11 cellular contexts compared by ENCODE assay signal in the genomic region with DNA sequence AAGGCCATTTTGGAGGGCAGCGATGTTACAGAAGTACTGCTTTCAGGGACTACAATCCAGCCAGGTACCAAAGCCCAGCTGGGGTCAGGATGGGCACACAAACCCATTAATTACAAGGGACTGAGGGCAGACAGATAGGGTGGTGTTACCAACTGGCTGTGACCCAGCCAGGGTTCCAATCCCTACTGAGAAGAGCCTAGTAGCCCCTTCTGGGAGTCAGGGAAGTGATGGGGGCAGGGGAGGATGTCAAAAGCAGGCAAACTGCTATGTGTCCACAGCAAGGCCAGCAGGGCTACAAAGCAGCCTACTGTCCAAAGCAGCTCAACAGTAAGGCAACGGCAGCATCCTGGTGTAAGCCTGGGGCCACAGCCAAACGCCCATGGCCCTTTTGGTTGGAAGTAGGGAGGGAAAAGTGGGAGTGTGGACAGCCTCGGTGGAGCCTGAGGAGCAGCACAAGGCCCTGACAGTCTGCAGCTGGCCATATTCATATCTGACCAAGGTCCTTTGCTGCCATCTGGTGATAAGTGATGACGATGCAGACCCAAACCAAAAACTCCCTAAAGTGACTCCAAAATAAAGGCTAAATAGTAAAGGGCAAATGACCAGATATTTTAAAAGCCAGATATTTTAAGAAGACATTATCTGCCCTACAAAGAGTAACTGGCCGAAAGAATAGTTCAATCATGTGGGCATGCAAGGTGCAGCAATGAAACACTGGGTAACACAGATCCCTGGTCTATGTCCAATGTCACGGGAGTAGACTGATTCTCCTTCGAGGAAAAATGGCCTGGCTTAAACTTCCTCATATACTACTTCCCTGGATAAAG. TPM values are rescaled to one million over a fixed set of nuclear protein-coding genes. Genes with fewer than 3 reads are reported as not detected.
DNase-seq lines count a peak whose midpoint lies in the region; FAIRE-seq and TF ChIP-seq lines count a peak whose summit lies in the region.
"Had no signal": no experiment of that assay in that cellular context is flagged by ENCODE, and none has a peak within 500 bp of the region (broad histone marks: within the 10 kb centered on the region; RNA-seq: fewer than 3 reads in every experiment).

No MANE protein-coding gene starts in this region.

- no peak for TF ChIP-seq POLR2A in GM12892 (IDR thresholded peaks at IDR 0.05; ENCODE audit: low read depth, low read length)

- TF ChIP-seq CTCF in A673 (conservative IDR thresholded peaks at IDR 0.05; ENCODE audit: low read depth, low read length) = peak; percentile 60
- TF ChIP-seq CTCF in HEK293 (tag by site-specific recombination; IDR thresholded peaks at IDR 0.05) = peak; percentile 45; the same call in 1 of the 2 replicates
- TF ChIP-seq CTCF in astrocyte (IDR thresholded peaks at IDR 0.05; ENCODE audit: insufficient read depth, low read depth, low read length) = peak; percentile 30

- H3K4me1 ChIP-seq in A673 (ENCODE audit: insufficient read depth, low read length, poor library complexity, severe bottlenecking) (no peaks in the 10 kb centered on the region), HEK293 (ENCODE audit: control insufficient read depth, insufficient read depth, low read length) (no peaks in the 10 kb centered on the region), astrocyte (ENCODE audit: insufficient read depth, low read length) (no peaks in the 10 kb centered on the region)
- H3K4me1 ChIP-seq: ascending aorta, SJCRH30 had no signal

- no peaks in the 10 kb centered on the region for H3K27me3 Mint-ChIP-seq in astrocyte (ENCODE audit: low read depth, unreplicated experiment)

- H3K4me3 Mint-ChIP-seq in astrocyte (ENCODE audit: unreplicated experiment) = no peak overlapping the region

- no peak overlapping the region for H2AFZ ChIP-seq in astrocyte (ENCODE audit: low read depth, low read length)

- H3K9me3 Mint-ChIP-seq in astrocyte (ENCODE audit: unreplicated experiment) = peaks cover 3% of the 10 kb centered on the region

- no peak overlapping the region for H3K4me2 ChIP-seq in astrocyte (ENCODE audit: low read length)

- H3K27me3 ChIP-seq in A673 (replicated peaks; ENCODE audit: insufficient read depth, low read depth, low read length, poor library complexity) (no peaks in the 10 kb centered on the region), astrocyte (ENCODE audit: insufficient read depth, low read length) (no peaks in the 10 kb centered on the region)
- H3K27me3 ChIP-seq: ascending aorta, SJCRH30 had no signal

- DNase-seq in A673 (ENCODE audit: low spot score) (peak; percentile 41), astrocyte (ENCODE audit: low read depth) (no peak), islet precursor cell (peak; percentile 57), GM12892 (ENCODE audit: insufficient read length) (no peak), NCI-H524 treated with DMSO at 0.1 percent for 48 hours (lab: John Stamatoyannopoulos, UW) (no peak), NCI-H1417 treated with DMSO at 0.1 percent for 48 hours (lab: John Stamatoyannopoulos, UW) (no peak)
- DNase-seq in stimulated activated CD4-positive, alpha-beta T cell treated with anti-CD3 and anti-CD28 coated beads, Interleukin-1b, Interleukin-23, amount 100 ng/mL, for 48 hours = no peak
- DNase-seq: GF-D8 had no signal

- H3K4me1 Mint-ChIP-seq in astrocyte (ENCODE audit: low read depth, unreplicated experiment) = no peaks in the 10 kb centered on the region

- intact Hi-C loops in A673 (cut with micrococcal nuclease; ENCODE audit: unreplicated experiment) = no loop called here

- no peak for FAIRE-seq in astrocyte (lab: Jason Lieb, UNC)
- FAIRE-seq in GM12892 (lab: Jason Lieb, UNC) = no peak

- no peak overlapping the region for H3K4me3 ChIP-seq in A673 (ENCODE audit: low read depth, low read length, poor library complexity, severe bottlenecking)
- no peak overlapping the region for H3K4me3 ChIP-seq in HEK293 (ENCODE audit: low read depth, low read length)
- H3K4me3 ChIP-seq in astrocyte (ENCODE audit: insufficient read depth, low read depth, low read length) = no peak overlapping the region
- H3K4me3 ChIP-seq: ascending aorta, SJCRH30 had no signal

- peaks cover 25% of the 10 kb centered on the region for H3K36me3 ChIP-seq in A673 (ENCODE audit: insufficient read depth, low read length, poor library complexity, severe bottlenecking)
- peaks cover 11 to 82% of the 10 kb centered on the region in 2 experiments for H3K36me3 ChIP-seq in HEK293 (ENCODE audit: control insufficient read depth in 2 of 2, insufficient read depth in 1 of 2, low read length in 2 of 2)
- H3K36me3 ChIP-seq in astrocyte (ENCODE audit: insufficient read depth, low read length) = peaks cover 46% of the 10 kb centered on the region

- H3K9ac ChIP-seq in astrocyte (ENCODE audit: low read length) = no peak overlapping the region

- CTCF ChIA-PET in A673 (lab: Charles Lee) (interaction anchor here (0.6 kb wide), 1 partner anchor 1986 kb away, joined by 3 read pairs; no protein-coding TSS in a partner anchor), HEK293 (lab: Yijun Ruan, JAX) (interaction anchor here (0.6 to 2.3 kb wide), 6 partner anchors 11 to 219 kb away, joined by 3 to 8 read pairs (median 4); no protein-coding TSS in a partner anchor)

- peaks cover 43% of the 10 kb centered on the region for H3K36me3 Mint-ChIP-seq in astrocyte (ENCODE audit: low read depth, unreplicated experiment)

- H3K79me2 ChIP-seq in astrocyte (ENCODE audit: insufficient read depth, low read length) = no peaks in the 10 kb centered on the region

- H3K27ac ChIP-seq in A673 (ENCODE audit: low read depth, low read length, poor library complexity, severe bottlenecking) (no peak overlapping the region), HEK293 (ENCODE audit: extremely low read depth, low read depth, low read length) (no peak overlapping the region), astrocyte (ENCODE audit: low read depth, low read length) (no peak overlapping the region)
- H3K27ac ChIP-seq: ascending aorta, SJCRH30 had no signal

- H3K9me3 ChIP-seq in A673 (ENCODE audit: low read depth, low read length, poor library complexity, severe bottlenecking) (no peaks in the 10 kb centered on the region), HEK293 (ENCODE audit: control insufficient read depth, insufficient read depth, low read depth, low read length) (no peaks in the 10 kb centered on the region), astrocyte (ENCODE audit: insufficient read depth, low read depth, low read length) (no peaks in the 10 kb centered on the region)
- H3K9me3 ChIP-seq: SJCRH30 had no signal

- POLR2A ChIA-PET in A673 (lab: Charles Lee; ENCODE audit: low non-redundant PET) (no interaction called here), HEK293 (lab: Yijun Ruan, JAX) (no interaction called here)

- BruUV-seq in A673 (replicated peaks; lab: Mats Ljungman, UMichigan) = no TSS peak

- no peak overlapping the region for H3K27ac Mint-ChIP-seq in astrocyte (ENCODE audit: unreplicated experiment)

- H4K20me1 ChIP-seq in astrocyte (ENCODE audit: insufficient read depth, low read length) = peaks cover 3% of the 10 kb centered on the region

TF ChIP-seq in HEK293, 187 proteins besides CTCF, POLR2A, EP300 and RAD21:
- TF ChIP-seq ZNF654 (tag by site-specific recombination; IDR thresholded peaks at IDR 0.05; ENCODE audit: low read depth) (peak; percentile 25), ZNF433 (tag by site-specific recombination; IDR thresholded peaks at IDR 0.05; ENCODE audit: low read depth) (no peak)
TF ChIP-seq in HEK293: peak in this region for 1.

RNA-seq across cellular contexts. Expression of gene XPNPEP1, which starts 56.9 kb away (rescaled TPM):
- total RNA-seq in A673 (2021) = 65.4 and 72.5 TPM in 2 replicates
- total RNA-seq in astrocyte = 100 and 104 TPM in 2 replicates
- polyA plus RNA-seq in GM12892 (2012; ENCODE audit: missing spikeins) = 35.7 TPM

Comparison
In these comparisons a context has a peak if more than half of its experiments do, and no peak if none do; other contexts are left out.
1. DNase-seq: peak in A673 (single experiment) and islet precursor cell (single experiment); none in astrocyte (single experiment), GM12892 (single experiment), stimulated activated CD4-positive, alpha-beta T cell treated with anti-CD3 and anti-CD28 coated beads, Interleukin-1b, Interleukin-23, amount 100 ng/mL, for 48 hours (single experiment), NCI-H524 treated with DMSO at 0.1 percent for 48 hours (single experiment) and NCI-H1417 treated with DMSO at 0.1 percent for 48 hours (single experiment).
2. Peak in every context shown above with its lines, with median percentiles within 50 percentile points of each other: CTCF ChIP-seq.